ENCODE assay signal across 9 cellular contexts in the genomic region with DNA sequence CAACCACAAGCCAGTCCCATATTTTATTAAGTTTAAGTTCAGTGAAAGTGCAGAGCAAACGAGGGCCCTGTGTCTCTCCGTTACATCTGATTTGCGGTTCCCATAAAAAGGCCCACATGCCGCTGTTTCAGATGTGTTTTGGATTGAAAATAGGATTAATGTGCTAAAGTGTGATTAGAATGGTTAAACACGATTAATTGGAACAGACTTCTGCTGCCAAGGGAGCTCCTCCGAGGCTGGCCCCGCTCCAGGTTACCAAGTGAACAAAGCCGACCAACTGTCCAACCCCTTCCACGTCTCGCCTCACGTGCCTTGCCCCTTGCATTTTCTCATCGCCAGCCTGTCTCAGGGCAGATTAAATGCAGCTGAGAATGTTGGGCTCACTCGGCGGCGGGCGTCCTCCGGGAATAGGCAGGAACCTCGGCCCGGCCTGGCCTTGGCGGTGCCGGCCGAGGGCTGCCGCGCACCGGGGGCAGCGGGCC.
DNase-seq lines count a peak whose midpoint lies in the region; ATAC-seq and TF ChIP-seq lines count a peak whose summit lies in the region.
"Had no signal": no experiment of that assay in that cellular context is flagged by ENCODE, and none has a peak within 500 bp of the region (broad histone marks: within the 10 kb centered on the region; RNA-seq: fewer than 3 reads in every experiment).

No MANE protein-coding gene starts in this region.

- CTCF ChIA-PET in naive thymus-derived CD4-positive, alpha-beta T cell (lab: Charles Lee) = no interaction called here
- CTCF ChIA-PET in activated CD8-positive, alpha-beta T cell treated with anti-CD3 and anti-CD28 coated beads for 36 hours (lab: Charles Lee) = no interaction called here

- H3K9me3 ChIP-seq in transverse colon = no peaks in the 10 kb centered on the region
- no peaks in the 10 kb centered on the region for H3K9me3 ChIP-seq in naive thymus-derived CD4-positive, alpha-beta T cell (ENCODE audit: control insufficient read depth in 2 of 3, low read length in 3 of 3)

- H3K36me3 Mint-ChIP-seq in brain = no peaks in the 10 kb centered on the region
- H3K36me3 Mint-ChIP-seq in naive thymus-derived CD4-positive, alpha-beta T cell = no peaks in the 10 kb centered on the region
- H3K36me3 Mint-ChIP-seq in activated CD8-positive, alpha-beta T cell treated with anti-CD3 and anti-CD28 coated beads for 36 hours (ENCODE audit: low read depth) = no peaks in the 10 kb centered on the region

- H3K4me3 Mint-ChIP-seq in brain = peak overlapping the region in 4 of 5 experiments; percentile 54 to 79 (median 67)
- H3K4me3 Mint-ChIP-seq in naive thymus-derived CD4-positive, alpha-beta T cell = no peak overlapping the region
- no peak overlapping the region for H3K4me3 Mint-ChIP-seq in activated CD8-positive, alpha-beta T cell treated with anti-CD3 and anti-CD28 coated beads for 36 hours

- POLR2A ChIA-PET in naive thymus-derived CD4-positive, alpha-beta T cell (lab: Charles Lee) = no interaction called here
- POLR2A ChIA-PET in activated CD8-positive, alpha-beta T cell treated with anti-CD3 and anti-CD28 coated beads for 36 hours (lab: Charles Lee) = no interaction called here

- H3K9me3 Mint-ChIP-seq in brain = no peaks in the 10 kb centered on the region
- no peaks in the 10 kb centered on the region for H3K9me3 Mint-ChIP-seq in naive thymus-derived CD4-positive, alpha-beta T cell
- no peaks in the 10 kb centered on the region for H3K9me3 Mint-ChIP-seq in activated CD8-positive, alpha-beta T cell treated with anti-CD3 and anti-CD28 coated beads for 36 hours

- H3K36me3 ChIP-seq in transverse colon = no peaks in the 10 kb centered on the region
- no peaks in the 10 kb centered on the region for H3K36me3 ChIP-seq in naive thymus-derived CD4-positive, alpha-beta T cell (ENCODE audit: control insufficient read depth in 2 of 3, insufficient read depth in 3 of 3, low read length in 3 of 3)

- H3K4me3 ChIP-seq in transverse colon = peak overlapping the region in 1 of 4 donors; percentile 17
- H3K4me3 ChIP-seq in naive thymus-derived CD4-positive, alpha-beta T cell (ENCODE audit: low read length) = no peak overlapping the region

- 67 to 74% methylated on average over 4 to 26 of the region's 26 CpGs for WGBS in transverse colon (ENCODE audit: low coverage in 1 of 2), 2 donors

- no peak for TF ChIP-seq EP300 in transverse colon (IDR thresholded peaks at IDR 0.05; ENCODE audit: low read depth)

- no peak for TF ChIP-seq CTCF in brain (conservative IDR thresholded peaks at IDR 0.05)
- no peak for TF ChIP-seq CTCF in transverse colon (IDR thresholded peaks at IDR 0.05)
- TF ChIP-seq CTCF in activated CD8-positive, alpha-beta T cell treated with anti-CD3 and anti-CD28 coated beads for 36 hours (IDR thresholded peaks at IDR 0.05) = no peak

- ATAC-seq in HG03108 (IDR thresholded peaks at IDR 0.05; ENCODE audit: unreplicated experiment) = no peak
- no peak for ATAC-seq in naive thymus-derived CD4-positive, alpha-beta T cell
- ATAC-seq in activated CD8-positive, alpha-beta T cell treated with anti-CD3 and anti-CD28 coated beads for 36 hours = no peak

- no peaks in the 10 kb centered on the region for H3K27me3 ChIP-seq in transverse colon
- no peaks in the 10 kb centered on the region for H3K27me3 ChIP-seq in naive thymus-derived CD4-positive, alpha-beta T cell (ENCODE audit: control insufficient read depth in 2 of 2, insufficient read depth in 2 of 2, low read length in 2 of 2)

- H3K4me1 Mint-ChIP-seq in brain = peaks cover 28% of the 10 kb centered on the region
- no peaks in the 10 kb centered on the region for H3K4me1 Mint-ChIP-seq in naive thymus-derived CD4-positive, alpha-beta T cell
- H3K4me1 Mint-ChIP-seq in activated CD8-positive, alpha-beta T cell treated with anti-CD3 and anti-CD28 coated beads for 36 hours (ENCODE audit: low read depth) = no peaks in the 10 kb centered on the region

- H3K27me3 Mint-ChIP-seq in brain = peaks cover 23% of the 10 kb centered on the region
- H3K27me3 Mint-ChIP-seq in naive thymus-derived CD4-positive, alpha-beta T cell = peaks cover 0 to 4% (median 0%) of the 10 kb centered on the region in 5 donors
- H3K27me3 Mint-ChIP-seq in activated CD8-positive, alpha-beta T cell treated with anti-CD3 and anti-CD28 coated beads for 36 hours = no peaks in the 10 kb centered on the region

- DNase-seq in NCI-H146 treated with DMSO at 0.1 percent for 48 hours (lab: John Stamatoyannopoulos, UW; ENCODE audit: unreplicated experiment) = peak; percentile 24
- DNase-seq in medulla oblongata (ENCODE audit: extremely low spot score) = peak; percentile 74
- DNase-seq in transverse colon = peak; percentile 49
- no peak for DNase-seq in HT-29 (ENCODE audit: low spot score)
- no peak for DNase-seq in naive thymus-derived CD4-positive, alpha-beta T cell
- no peak for DNase-seq in activated CD8-positive, alpha-beta T cell treated with anti-CD3 and anti-CD28 coated beads for 36 hours
- DNase-seq: amniotic stem cell had no signal

- peak overlapping the region; percentile 60 to 94 (median 88) for H3K27ac Mint-ChIP-seq in brain
- H3K27ac Mint-ChIP-seq in naive thymus-derived CD4-positive, alpha-beta T cell = no peak overlapping the region
- no peak overlapping the region for H3K27ac Mint-ChIP-seq in activated CD8-positive, alpha-beta T cell treated with anti-CD3 and anti-CD28 coated beads for 36 hours

- peaks cover 7 to 21% (median 12%) of the 10 kb centered on the region in 4 donors for H3K4me1 ChIP-seq in transverse colon
- H3K4me1 ChIP-seq in naive thymus-derived CD4-positive, alpha-beta T cell (ENCODE audit: control insufficient read depth in 2 of 2, insufficient read depth in 2 of 2, low read length in 2 of 2) = no peaks in the 10 kb centered on the region

- in situ Hi-C loops in transverse colon (cut with MboI; ENCODE audit: low pct_ligation_motif_present in 1 of 4, low pct_unique_long_range_greater_than_20kb in 1 of 4, low sequenced_read_pairs in 3 of 4) = no loop called here

- intact Hi-C loops in transverse colon (cut with DNase I; ENCODE audit: low total_unique reads) = loop anchor here (10.0 kb wide), 1 partner anchor 78 kb away; no protein-coding TSS in a partner anchor
- intact Hi-C loops in naive thymus-derived CD4-positive, alpha-beta T cell (cut with micrococcal nuclease) = no loop called here
- intact Hi-C loops in activated CD8-positive, alpha-beta T cell treated with anti-CD3 and anti-CD28 coated beads for 36 hours (cut with micrococcal nuclease) = no loop called here

- no peak for TF ChIP-seq POLR2A in transverse colon (IDR thresholded peaks at IDR 0.05)

- peak overlapping the region; percentile 76 to 86 (median 82) for H3K27ac ChIP-seq in transverse colon
- no peak overlapping the region for H3K27ac ChIP-seq in naive thymus-derived CD4-positive, alpha-beta T cell (ENCODE audit: low read depth, low read length)

Comparison
In these comparisons a context has a peak if more than half of its experiments do, and no peak if none do; other contexts are left out.
1. DNase-seq: peak in NCI-H146 treated with DMSO at 0.1 percent for 48 hours (single experiment), medulla oblongata (single experiment) and transverse colon (single experiment); none in HT-29 (single experiment), naive thymus-derived CD4-positive, alpha-beta T cell (0 of 9) and activated CD8-positive, alpha-beta T cell treated with anti-CD3 and anti-CD28 coated beads for 36 hours (single experiment).
2. H3K27ac Mint-ChIP-seq: peak in brain (5 of 5); none in naive thymus-derived CD4-positive, alpha-beta T cell (0 of 9) and activated CD8-positive, alpha-beta T cell treated with anti-CD3 and anti-CD28 coated beads for 36 hours (single experiment).
3. H3K4me3 Mint-ChIP-seq: peak in brain (4 of 5); none in naive thymus-derived CD4-positive, alpha-beta T cell (0 of 10) and activated CD8-positive, alpha-beta T cell treated with anti-CD3 and anti-CD28 coated beads for 36 hours (single experiment).